Comparison of ENCODE assay signal across 15 cellular contexts in genomic region chr19:17602217-17602616, GRCh38. TPM values are rescaled to one million over a fixed set of nuclear protein-coding genes. Genes with fewer than 3 reads are reported as not detected.
DNase-seq lines count a peak whose midpoint lies in the region; ATAC-seq, FAIRE-seq and TF ChIP-seq lines count a peak whose summit lies in the region.
"Had no signal": no experiment of that assay in that cellular context is flagged by ENCODE, and none has a peak within 500 bp of the region (broad histone marks: within the 10 kb centered on the region; RNA-seq: fewer than 3 reads in every experiment).

No MANE protein-coding gene starts in this region.

- no peak overlapping the region; the same call in 1 of the 2 replicates for H3K27ac Mint-ChIP-seq in GM23338
- H3K27ac Mint-ChIP-seq in WTC11: no peak overlapping the region
- H3K27ac Mint-ChIP-seq in neural progenitor cell: no peak overlapping the region
- H3K27ac Mint-ChIP-seq: CD4-positive, CD25-positive, alpha-beta regulatory T cell had no signal

- H3K9me3 ChIP-seq in BLaER1 (no peaks in the 10 kb centered on the region), neural progenitor cell (ENCODE audit: low read depth) (no peaks in the 10 kb centered on the region)

- peaks cover 4% of the 10 kb centered on the region; the same call in 1 of the 2 replicates for H3K9me2 ChIP-seq in GM23338 (ENCODE audit: insufficient read depth)

- POLR2A ChIA-PET in WTC11 (lab: Charles Lee) (no interaction called here), RWPE1 (lab: Yijun Ruan, JAX; ENCODE audit: low non-redundant PET) (no interaction called here)

- peaks cover 46% of the 10 kb centered on the region for H3K4me1 ChIP-seq in BLaER1
- peaks cover 20% of the 10 kb centered on the region; the same call in 1 of the 2 replicates for H3K4me1 ChIP-seq in GM23338 (ENCODE audit: insufficient read depth)
- peaks cover 5% of the 10 kb centered on the region for H3K4me1 ChIP-seq in neural progenitor cell

- H3F3A ChIP-seq in GM23338 (replicated peaks; ENCODE audit: low read depth) (peaks cover 19% of the 10 kb centered on the region), neural progenitor cell (ENCODE audit: low read depth) (peaks cover 34% of the 10 kb centered on the region)

- H3K4me1 Mint-ChIP-seq in GM23338 (peaks cover 20% of the 10 kb centered on the region), WTC11 (peaks cover 24% of the 10 kb centered on the region), neural progenitor cell (peaks cover 12% of the 10 kb centered on the region)

- H4K20me1 ChIP-seq in BLaER1: no peaks in the 10 kb centered on the region
- no peaks in the 10 kb centered on the region for H4K20me1 ChIP-seq in GM23338 (replicated peaks; ENCODE audit: insufficient read depth)
- H4K20me1 ChIP-seq in neural progenitor cell (ENCODE audit: low read depth): no peaks in the 10 kb centered on the region

- TF ChIP-seq CTCF in GM23338 (conservative IDR thresholded peaks at IDR 0.05; ENCODE audit: low read depth in 2 of 2) (no peak), WTC11 (IDR thresholded peaks at IDR 0.05) (no peak), neural progenitor cell (IDR thresholded peaks at IDR 0.05) (no peak), RWPE1 (conservative IDR thresholded peaks at IDR 0.05; ENCODE audit: low read depth) (no peak)

- H3K27me3 Mint-ChIP-seq in GM23338 (ENCODE audit: insufficient read depth, low read depth, poor library complexity) (peaks cover 39% of the 10 kb centered on the region), WTC11 (ENCODE audit: low read depth) (peaks cover 24% of the 10 kb centered on the region), neural progenitor cell (ENCODE audit: insufficient read depth, low read depth) (peaks cover 6% of the 10 kb centered on the region)

- no peak overlapping the region for H3K4me3 ChIP-seq in BLaER1
- H3K4me3 ChIP-seq in GM23338: no peak overlapping the region
- no peak overlapping the region for H3K4me3 ChIP-seq in neural progenitor cell
- H3K4me3 ChIP-seq: GM12878, GM23248 had no signal

- no peaks in the 10 kb centered on the region for H3K27me3 ChIP-seq in BLaER1
- H3K27me3 ChIP-seq in GM23338 (ENCODE audit: insufficient read depth): peaks cover 6% of the 10 kb centered on the region; the same call in 1 of the 2 replicates
- H3K27me3 ChIP-seq in neural progenitor cell: peaks cover 11% of the 10 kb centered on the region

- no peak for FAIRE-seq in frontal cortex (lab: Jason Lieb, UNC)
- FAIRE-seq: A204.1, GM12878, GM18507 had no signal

- H3K4me2 ChIP-seq in BLaER1 (peak overlapping the region; percentile 37; the same call in 1 of the 2 replicates), GM23338 (peak overlapping the region; percentile 64; the same call in 1 of the 2 replicates), neural progenitor cell (no peak overlapping the region)

- H3K9me3 Mint-ChIP-seq in GM23338: peaks cover 4% of the 10 kb centered on the region; the same call in 2 of the 3 replicates
- no peaks in the 10 kb centered on the region for H3K9me3 Mint-ChIP-seq in WTC11
- H3K9me3 Mint-ChIP-seq in neural progenitor cell: no peaks in the 10 kb centered on the region
- H3K9me3 Mint-ChIP-seq: H9 had no signal

- H2AFZ ChIP-seq in GM23338 (no peak overlapping the region), neural progenitor cell (replicated peaks) (peak overlapping the region; percentile 47)
- H2AFZ ChIP-seq: GM23248 had no signal

- H3K27ac ChIP-seq in BLaER1: no peak overlapping the region
- H3K27ac ChIP-seq in GM23338 (ENCODE audit: low read depth): no peak overlapping the region
- no peak overlapping the region for H3K27ac ChIP-seq in neural progenitor cell
- no peak overlapping the region for H3K27ac ChIP-seq in RWPE1
- H3K27ac ChIP-seq: GM23248 had no signal

- H3K36me3 Mint-ChIP-seq in GM23338 (ENCODE audit: low read depth) (peaks cover 14% of the 10 kb centered on the region), WTC11 (no peaks in the 10 kb centered on the region), neural progenitor cell (no peaks in the 10 kb centered on the region)
- H3K36me3 Mint-ChIP-seq: CD4-positive, CD25-positive, alpha-beta regulatory T cell had no signal

- no peak for ATAC-seq in GM23338
- no peak for ATAC-seq in WTC11
- ATAC-seq: GM12878 had no signal

- H3K36me3 ChIP-seq in BLaER1 (no peaks in the 10 kb centered on the region), GM23338 (ENCODE audit: insufficient read depth) (no peaks in the 10 kb centered on the region), neural progenitor cell (no peaks in the 10 kb centered on the region)

- H3K79me2 ChIP-seq in GM23338 (replicated peaks; ENCODE audit: insufficient read depth) (no peaks in the 10 kb centered on the region), neural progenitor cell (ENCODE audit: low read depth) (no peaks in the 10 kb centered on the region)

- H3K4me3 Mint-ChIP-seq in GM23338 (no peak overlapping the region; the same call in 2 of the 3 replicates), WTC11 (no peak overlapping the region), neural progenitor cell (no peak overlapping the region)
- H3K4me3 Mint-ChIP-seq: CD4-positive, CD25-positive, alpha-beta regulatory T cell; H9 had no signal

- CTCF ChIA-PET in WTC11 (lab: Charles Lee) (no interaction called here), RWPE1 (lab: Yijun Ruan, JAX) (no interaction called here)

- peak; percentile 43 for DNase-seq in GM23338 (ENCODE audit: low spot score)
- no peak for DNase-seq in WTC11 (ENCODE audit: low spot score)
- DNase-seq in neural progenitor cell (ENCODE audit: low spot score): no peak
- DNase-seq in RWPE1 (ENCODE audit: low spot score): no peak
- DNase-seq in hypothalamus (lab: John Stamatoyannopoulos, UW): no peak
- no peak for DNase-seq in frontal cortex (ENCODE audit: low spot score in 2 of 2)
- DNase-seq: Calu3; CD4-positive, CD25-positive, alpha-beta regulatory T cell; DMS 273 treated with DMSO at 0.1 percent for 48 hours; GM23248; H9 had no signal

- H3K9ac ChIP-seq in BLaER1 (no peak overlapping the region), neural progenitor cell (no peak overlapping the region)
- H3K9ac ChIP-seq: GM23248 had no signal

TF ChIP-seq in GM23338, 12 proteins besides CTCF, POLR2A, EP300 and RAD21:
- no peak for TF ChIP-seq EZH2phosphoT487 (IDR thresholded peaks at IDR 0.05; ENCODE audit: unreplicated experiment)
- 0 out of 2 replicates have a peak, but pooled peaks have one; percentile 1 for TF ChIP-seq POLR2AphosphoS5 (IDR thresholded peaks at IDR 0.05; ENCODE audit: low read depth)
- TF ChIP-seq JUNB (IDR thresholded peaks at IDR 0.05; ENCODE audit: unreplicated experiment): no peak
- no peak for TF ChIP-seq NANOG (IDR thresholded peaks at IDR 0.05; ENCODE audit: borderline replicate concordance)

TF ChIP-seq in WTC11, 78 proteins besides CTCF, POLR2A, EP300 and RAD21:
- TF ChIP-seq, protein P1, sequence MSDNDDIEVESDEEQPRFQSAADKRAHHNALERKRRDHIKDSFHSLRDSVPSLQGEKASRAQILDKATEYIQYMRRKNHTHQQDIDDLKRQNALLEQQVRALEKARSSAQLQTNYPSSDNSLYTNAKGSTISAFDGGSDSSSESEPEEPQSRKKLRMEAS (CRISPR knock-in tag; IDR thresholded peaks at IDR 0.05): 0 out of 2 replicates have a peak, but pooled peaks have one; percentile 11
- TF ChIP-seq RORB (CRISPR knock-in tag; IDR thresholded peaks at IDR 0.05): no peak
- TF ChIP-seq, protein P2, sequence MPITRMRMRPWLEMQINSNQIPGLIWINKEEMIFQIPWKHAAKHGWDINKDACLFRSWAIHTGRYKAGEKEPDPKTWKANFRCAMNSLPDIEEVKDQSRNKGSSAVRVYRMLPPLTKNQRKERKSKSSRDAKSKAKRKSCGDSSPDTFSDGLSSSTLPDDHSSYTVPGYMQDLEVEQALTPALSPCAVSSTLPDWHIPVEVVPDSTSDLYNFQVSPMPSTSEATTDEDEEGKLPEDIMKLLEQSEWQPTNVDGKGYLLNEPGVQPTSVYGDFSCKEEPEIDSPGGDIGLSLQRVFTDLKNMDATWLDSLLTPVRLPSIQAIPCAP (CRISPR knock-in tag; IDR thresholded peaks at IDR 0.05): 0 out of 2 replicates have a peak, but pooled peaks have one; percentile 15
TF ChIP-seq in WTC11: peak in this region for 2.

RNA-seq across cellular contexts. Expression of gene COLGALT1, which starts 46.8 kb away (rescaled TPM):
- 52.0 and 63.4 TPM in 2 replicates for total RNA-seq in GM23338 (2014; rRNA removed; shearing (Covaris generic))
- polyA plus RNA-seq in GM23338 (2016; fragmentation: Nextera tagmentation; extraction: Ambion mirVana): 16.1 and 18.2 TPM in 2 replicates
- total RNA-seq in WTC11 (2021): 54.0 to 71.7 TPM (median 67.1 TPM) in 3 replicates
- total RNA-seq in neural progenitor cell (ENCODE audit: low replicate concordance): 38.4 and 60.3 TPM in 2 replicates
- total RNA-seq in frontal cortex: 17.1 TPM
